8 cellular contexts compared by ENCODE assay signal in genomic region chr5:99032234-99033013, GRCh38.
DNase-seq lines count a peak whose midpoint lies in the region; ATAC-seq and TF ChIP-seq lines count a peak whose summit lies in the region.

No MANE protein-coding gene starts in this region.

- TF ChIP-seq CTCF in GM23338 (conservative IDR thresholded peaks at IDR 0.05; ENCODE audit: low read depth in 2 of 2) = peak; percentile 93 to 96
- peak; percentile 85 for TF ChIP-seq CTCF in LNCaP clone FGC (IDR thresholded peaks at IDR 0.05; ENCODE audit: control insufficient read depth, extremely low read depth, insufficient read depth)
- peak; percentile 79 for TF ChIP-seq CTCF in lower lobe of right lung (IDR thresholded peaks at IDR 0.05)

- no peaks in the 10 kb centered on the region for H3K9me3 Mint-ChIP-seq in GM23338

- no peaks in the 10 kb centered on the region for H3K79me2 ChIP-seq in GM23338 (replicated peaks; ENCODE audit: insufficient read depth)

- H3F3A ChIP-seq in GM23338 (replicated peaks; ENCODE audit: low read depth) = no peaks in the 10 kb centered on the region

- H3K4me3 ChIP-seq in GM23338 = no peak overlapping the region
- H3K4me3 ChIP-seq in LNCaP clone FGC (ENCODE audit: low read depth, low read length) = no peak overlapping the region
- H3K4me3 ChIP-seq in duodenal mucosa (ENCODE audit: low read depth in 1 of 2, low read length in 2 of 2) = peak overlapping the region; percentile 67 to 70
- peak overlapping the region; percentile 34 for H3K4me3 ChIP-seq in lower lobe of right lung

- peak overlapping the region; percentile 59 to 63 for H3K9ac ChIP-seq in duodenal mucosa (ENCODE audit: low read depth in 1 of 2, low read length in 2 of 2)

- intact Hi-C loops in lower lobe of right lung (cut with DNase I) = loop anchor here (5.0 kb wide), 1 partner anchor 125 kb away; no protein-coding TSS in a partner anchor

- H3K27me3 ChIP-seq in GM23338 (ENCODE audit: insufficient read depth) (no peaks in the 10 kb centered on the region), duodenal mucosa (ENCODE audit: control insufficient read depth in 1 of 2, insufficient read depth in 2 of 2, low read length in 2 of 2) (no peaks in the 10 kb centered on the region), lower lobe of right lung (ENCODE audit: low read depth) (no peaks in the 10 kb centered on the region)

- no peak overlapping the region; the same call in 1 of the 2 replicates for H2AFZ ChIP-seq in GM23338

- no peaks in the 10 kb centered on the region for H3K9me2 ChIP-seq in GM23338 (ENCODE audit: insufficient read depth)

- H3K4me1 ChIP-seq in GM23338 (ENCODE audit: insufficient read depth) (no peaks in the 10 kb centered on the region), duodenal mucosa (ENCODE audit: control insufficient read depth in 1 of 2, insufficient read depth in 2 of 2, low read length in 2 of 2) (peaks cover 19 to 22% of the 10 kb centered on the region in 2 donors), lower lobe of right lung (peaks cover 41% of the 10 kb centered on the region)

- H3K4me3 Mint-ChIP-seq in GM23338 = no peak overlapping the region

- H3K36me3 ChIP-seq in GM23338 (ENCODE audit: insufficient read depth) (no peaks in the 10 kb centered on the region), duodenal mucosa (ENCODE audit: control insufficient read depth in 1 of 2, insufficient read depth in 2 of 2, low read length in 2 of 2) (no peaks in the 10 kb centered on the region), lower lobe of right lung (no peaks in the 10 kb centered on the region)

- H3K4me2 ChIP-seq in GM23338 = no peak overlapping the region

- no peaks in the 10 kb centered on the region; the same call in 1 of the 3 replicates for H3K4me1 Mint-ChIP-seq in GM23338

- H3K27ac ChIP-seq in GM23338 (ENCODE audit: low read depth) (no peak overlapping the region), duodenal mucosa (ENCODE audit: low read depth, low read length) (no peak overlapping the region), lower lobe of right lung (peak overlapping the region; percentile 21)

- H3K27me3 Mint-ChIP-seq in GM23338 (ENCODE audit: insufficient read depth, low read depth, poor library complexity) = no peaks in the 10 kb centered on the region

- ATAC-seq in GM23338 = peak; percentile 90
- ATAC-seq in lower lobe of right lung = peak; percentile 81 to 90

- H3K27ac Mint-ChIP-seq in GM23338 = no peak overlapping the region

- no peaks in the 10 kb centered on the region for H3K36me3 Mint-ChIP-seq in GM23338 (ENCODE audit: low read depth)

- H3K9me3 ChIP-seq in duodenal mucosa (ENCODE audit: control insufficient read depth in 1 of 2, low read length in 2 of 2) (no peaks in the 10 kb centered on the region), lower lobe of right lung (no peaks in the 10 kb centered on the region)

- DNase-seq in NOMO-1 (lab: John Stamatoyannopoulos, UW; ENCODE audit: unreplicated experiment in 2 of 2) = peak; percentile 29 to 71
- no peak for DNase-seq in NOMO-1 treated with dmso at 0.1 percent for 144 hours (lab: John Stamatoyannopoulos, UW; ENCODE audit: unreplicated experiment)
- DNase-seq in GM23338 (ENCODE audit: low spot score) = peak; percentile 80
- peak; percentile 41 for DNase-seq in LNCaP clone FGC (ENCODE audit: low read depth)
- peak; percentile 82 for DNase-seq in SW480 (ENCODE audit: low spot score)
- DNase-seq in lower lobe of right lung = no peak
- peak; percentile 88 for DNase-seq in superior temporal gyrus (ENCODE audit: extremely low spot score)

- no peaks in the 10 kb centered on the region for H4K20me1 ChIP-seq in GM23338 (replicated peaks; ENCODE audit: insufficient read depth)

TF ChIP-seq in GM23338, 12 proteins besides CTCF, POLR2A, EP300 and RAD21 (continues in another document):
- TF ChIP-seq STAT1 (IDR thresholded peaks at IDR 0.05; ENCODE audit: unreplicated experiment) (no peak), EZH2 (IDR thresholded peaks at IDR 0.05; ENCODE audit: low read depth, unreplicated experiment) (no peak), JUNB (IDR thresholded peaks at IDR 0.05; ENCODE audit: unreplicated experiment) (no peak), ZNF462 (CRISPR knock-in tag; IDR thresholded peaks at IDR 0.05) (no peak), EZH2phosphoT487 (IDR thresholded peaks at IDR 0.05; ENCODE audit: unreplicated experiment) (no peak), ZNF114 (CRISPR knock-in tag; IDR thresholded peaks at IDR 0.05) (no peak), ETS1 (IDR thresholded peaks at IDR 0.05) (no peak)

Comparison
In these comparisons a context has a peak if more than half of its experiments do, and no peak if none do; other contexts are left out.
1. DNase-seq: peak in NOMO-1 (2 of 2), GM23338 (single experiment), LNCaP clone FGC (single experiment), SW480 (single experiment) and superior temporal gyrus (single experiment); none in NOMO-1 treated with dmso at 0.1 percent for 144 hours (single experiment) and lower lobe of right lung (single experiment).
2. H3K4me3 ChIP-seq: peak in duodenal mucosa (2 of 2) and lower lobe of right lung (single experiment); none in GM23338 (single experiment) and LNCaP clone FGC (single experiment).
3. Peak in every context shown above with its lines, with median percentiles within 50 percentile points of each other: CTCF ChIP-seq.